ENCODE assay signal across 20 cellular contexts in the genomic region with DNA sequence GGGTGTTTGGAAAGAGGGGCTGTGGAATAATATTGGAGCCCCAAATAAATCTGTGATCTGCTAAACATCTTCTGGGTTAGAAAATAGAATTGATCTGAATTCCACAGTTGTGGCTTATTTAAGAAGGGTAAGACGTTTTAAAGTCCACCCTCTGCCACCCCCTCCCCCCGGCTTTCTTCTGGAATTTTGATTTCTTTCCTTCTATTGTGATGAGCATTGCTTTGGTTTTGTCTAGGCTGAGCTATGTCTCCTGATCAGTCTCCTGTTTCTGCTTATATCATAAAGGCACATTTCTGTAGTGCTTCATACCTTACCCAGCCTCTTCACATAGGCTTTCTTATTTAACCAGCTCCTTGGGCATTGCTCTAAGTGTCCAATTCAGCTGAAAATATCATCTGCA.
DNase-seq lines count a peak whose midpoint lies in the region; ATAC-seq, FAIRE-seq and TF ChIP-seq lines count a peak whose summit lies in the region.
"Had no signal": no experiment of that assay in that cellular context is flagged by ENCODE, and none has a peak within 500 bp of the region (broad histone marks: within the 10 kb centered on the region; RNA-seq: fewer than 3 reads in every experiment).

No MANE protein-coding gene starts in this region.

- H3K27ac ChIP-seq in breast epithelium (peak overlapping the region in 1 of 2 donors; percentile 20), K562 (ENCODE audit: extremely low read depth, low read depth, low read length) (peak overlapping the region; percentile 64; the same call in 1 of the 3 replicates), mesenchymal stem cell (ENCODE audit: low read length, poor library complexity, severe bottlenecking) (no peak overlapping the region), thyroid gland (peak overlapping the region; percentile 40 to 49 (median 40))
- H3K27ac ChIP-seq: SJCRH30 had no signal

- no peaks in the 10 kb centered on the region for H3K79me1 ChIP-seq in mesenchymal stem cell (replicated peaks; ENCODE audit: low read length, poor library complexity, severe bottlenecking)

- H3K79me2 ChIP-seq in K562 (ENCODE audit: control insufficient read depth, insufficient read depth, low read length) = no peaks in the 10 kb centered on the region

- peak overlapping the region; percentile 64 for H4K91ac ChIP-seq in mesenchymal stem cell (ENCODE audit: low read length)

- intact Hi-C loops in MCF 10A (cut with micrococcal nuclease) = no loop called here
- intact Hi-C loops in breast epithelium (cut with DNase I; ENCODE audit: low total_unique reads) = no loop called here
- intact Hi-C loops in K562 (cut with micrococcal nuclease) = loop anchor here (5.0 kb wide), 1 partner anchor 78 kb away; a partner anchor contains a TSS
- intact Hi-C loops in thyroid gland (cut with DNase I) = loop anchor here (10.0 kb wide), 1 partner anchor 55 kb away; no protein-coding TSS in a partner anchor

- no peak for DNase-seq in MCF 10A (ENCODE audit: unreplicated experiment)
- no peak for DNase-seq in breast epithelium (ENCODE audit: low spot score in 2 of 2)
- DNase-seq in K562 (ENCODE audit: extremely low read depth in 1 of 4, low spot score in 3 of 4) = no peak
- DNase-seq in mesenchymal stem cell = no peak
- DNase-seq in thyroid gland = no peak
- no peak for DNase-seq in NCI-H748 (lab: John Stamatoyannopoulos, UW; ENCODE audit: unreplicated experiment)
- DNase-seq in NCI-H526 treated with DMSO at 0.1 percent for 48 hours (lab: John Stamatoyannopoulos, UW) = no peak
- DNase-seq: caudate nucleus; effector CD4-positive, alpha-beta T cell; NCI-H1436 treated with DMSO at 0.1 percent for 48 hours; NCI-H2171 treated with DMSO at 0.1 percent for 48 hours; SJCRH30; T-helper 9 cell had no signal

- H3K4me3 ChIP-seq in breast epithelium (no peak overlapping the region), K562 (no peak overlapping the region), mesenchymal stem cell (ENCODE audit: insufficient read depth in 1 of 2, low read depth in 1 of 2, low read length in 2 of 2) (no peak overlapping the region), thyroid gland (replicated peaks in 1 of 3) (no peak overlapping the region)
- H3K4me3 ChIP-seq: HAP-1, sigmoid colon, SJCRH30 had no signal

- BruUV-seq in MCF 10A (replicated peaks; lab: Mats Ljungman, UMichigan) = no TSS peak
- no TSS peak for BruUV-seq in K562 (replicated peaks; lab: Mats Ljungman, UMichigan)

- H3K27ac Mint-ChIP-seq in MCF 10A (ENCODE audit: low read depth, unreplicated experiment) = peak overlapping the region; percentile 90
- H3K27ac Mint-ChIP-seq: activated T-helper 1 cell treated with anti-CD3 and anti-CD28 coated beads, Interleukin-12 subunit alpha, Interleukin-12 subunit beta, Interleukin-2, Interleukin-4 antibody, amounts not matched to agents 30 ng/mL and 10 ng/mL and 1 ng/mL, durations not matched to agents 14 hours and 24 hours and 36 hours had no signal

- H3K23ac ChIP-seq in mesenchymal stem cell (ENCODE audit: low read length in 2 of 2) = no peak overlapping the region

- no peak overlapping the region for H3K14ac ChIP-seq in mesenchymal stem cell (ENCODE audit: low read length in 2 of 2)

- no peak overlapping the region for H2BK120ac ChIP-seq in mesenchymal stem cell (ENCODE audit: low read depth, low read length)

- H2BK15ac ChIP-seq in mesenchymal stem cell (ENCODE audit: low read depth, poor library complexity, severe bottlenecking) = peak overlapping the region; percentile 40

- H3K4me1 ChIP-seq in breast epithelium (peaks cover 0 to 7% of the 10 kb centered on the region in 2 donors), K562 (replicated peaks in 1 of 2; ENCODE audit: control insufficient read depth in 2 of 2, insufficient read depth in 2 of 2, low read length in 2 of 2) (peaks cover 10 to 39% of the 10 kb centered on the region in 2 experiments), mesenchymal stem cell (ENCODE audit: control insufficient read depth, insufficient read depth, low read depth, low read length) (peaks cover 6% of the 10 kb centered on the region), thyroid gland (peaks cover 41 to 44% of the 10 kb centered on the region in 2 donors)
- H3K4me1 ChIP-seq: HAP-1 had no signal

- peak overlapping the region; percentile 41 to 70 for H3K18ac ChIP-seq in mesenchymal stem cell (ENCODE audit: low read depth in 1 of 2, low read length in 2 of 2)

- 42% methylated on average over 2 of the region's 2 CpGs for WGBS in K562 (ENCODE audit: insufficient coverage, low coverage, missing lambda C conversion rate)
- no CpG with 5 or more reads among the region's 2 CpGs for WGBS in mesenchymal stem cell
- WGBS in thyroid gland, 2 donors = 62 to 70% methylated on average over 2 of the region's 2 CpGs

- no peak overlapping the region for H3K4ac ChIP-seq in mesenchymal stem cell (ENCODE audit: low read depth in 1 of 2, low read length in 2 of 2)

- H3K27me3 Mint-ChIP-seq in MCF 10A (ENCODE audit: insufficient read depth, unreplicated experiment) = no peaks in the 10 kb centered on the region

- no peak overlapping the region for H2BK5ac ChIP-seq in mesenchymal stem cell (ENCODE audit: low read depth, low read length, poor library complexity, severe bottlenecking)

- H3K4me3 Mint-ChIP-seq in MCF 10A (ENCODE audit: unreplicated experiment) = no peak overlapping the region
- H3K4me3 Mint-ChIP-seq: activated T-helper 1 cell treated with anti-CD3 and anti-CD28 coated beads, Interleukin-12 subunit alpha, Interleukin-12 subunit beta, Interleukin-2, Interleukin-4 antibody, amounts not matched to agents 30 ng/mL and 10 ng/mL and 1 ng/mL, durations not matched to agents 14 hours and 24 hours and 36 hours had no signal

- no peaks in the 10 kb centered on the region for H3K36me3 Mint-ChIP-seq in MCF 10A (ENCODE audit: insufficient read depth, unreplicated experiment)

- H2AFZ ChIP-seq in K562 (ENCODE audit: low read depth, low read length) (peak overlapping the region; percentile 87; the same call in 1 of the 2 replicates), mesenchymal stem cell (ENCODE audit: low read depth, low read length) (no peak overlapping the region)

- H3K36me3 ChIP-seq in breast epithelium (no peaks in the 10 kb centered on the region), K562 (ENCODE audit: control insufficient read depth, insufficient read depth, low read length) (no peaks in the 10 kb centered on the region), mesenchymal stem cell (ENCODE audit: control insufficient read depth in 1 of 2, insufficient read depth in 2 of 2, low read depth in 1 of 2, low read length in 2 of 2) (no peaks in the 10 kb centered on the region), thyroid gland (no peaks in the 10 kb centered on the region)
- H3K36me3 ChIP-seq: HAP-1, sigmoid colon, SJCRH30 had no signal

- H3K4me1 Mint-ChIP-seq in MCF 10A (ENCODE audit: insufficient read depth, unreplicated experiment) = peaks cover 64% of the 10 kb centered on the region

- POLR2A ChIA-PET in MCF 10A (lab: Yijun Ruan, JAX) = interaction anchor here (0.6 to 4.8 kb wide), 15 partner anchors 8 to 226 kb away, joined by 3 to 38 read pairs (median 6); no protein-coding TSS in a partner anchor
- POLR2A ChIA-PET in K562 (lab: Yijun Ruan, JAX) = no interaction called here

- H3K9ac ChIP-seq in K562 (ENCODE audit: insufficient read depth in 1 of 2, low read depth in 2 of 2, low read length in 2 of 2) (no peak overlapping the region), mesenchymal stem cell (ENCODE audit: low read length) (no peak overlapping the region)

- no peak overlapping the region for H4K8ac ChIP-seq in mesenchymal stem cell (ENCODE audit: low read length)

- in situ Hi-C loops in K562 (cut with MboI) = no loop called here

- CTCF ChIA-PET in MCF 10A (lab: Yijun Ruan, JAX) (interaction anchor here (0.5 to 0.6 kb wide), 2 partner anchors 10 to 22 kb away, joined by 3 to 5 read pairs; no protein-coding TSS in a partner anchor), K562 (lab: Yijun Ruan, JAX; ENCODE audit: low intra/inter-chr PET ratio) (no interaction called here)

- no peaks in the 10 kb centered on the region for H4K20me1 ChIP-seq in K562 (replicated peaks; ENCODE audit: control insufficient read depth, insufficient read depth, low read length)

- H2AK5ac ChIP-seq in mesenchymal stem cell (ENCODE audit: low read length, severe bottlenecking) = no peak overlapping the region

- no peaks in the 10 kb centered on the region for H3K9me1 ChIP-seq in K562 (ENCODE audit: control insufficient read depth, insufficient read depth, low read length)

- TF ChIP-seq POLR2A in breast epithelium (IDR thresholded peaks at IDR 0.05) = no peak
- no peak for TF ChIP-seq POLR2A in K562 (conservative IDR thresholded peaks at IDR 0.05)
- TF ChIP-seq POLR2A in thyroid gland (IDR thresholded peaks at IDR 0.05) = no peak

- no peak for TF ChIP-seq CTCF in MCF 10A (IDR thresholded peaks at IDR 0.05; ENCODE audit: unreplicated experiment)
- no peak for TF ChIP-seq CTCF in breast epithelium (IDR thresholded peaks at IDR 0.05)
- TF ChIP-seq CTCF in K562 (IDR thresholded peaks at IDR 0.05 in 2 of 3, conservative IDR thresholded peaks at IDR 0.05 in 1 of 3; ENCODE audit: insufficient read depth in 2 of 3, low read depth in 1 of 3, low read length in 3 of 3) = no peak
- TF ChIP-seq CTCF in thyroid gland (IDR thresholded peaks at IDR 0.05) = no peak

- TF ChIP-seq EP300 in K562 (IDR thresholded peaks at IDR 0.05; ENCODE audit: low read length) = no peak

- ATAC-seq in K562 = peak; percentile 31
- no peak for ATAC-seq in activated CD4-positive, CD25-positive, alpha-beta regulatory T cell treated with anti-CD3 and anti-CD28 coated beads, Interleukin-2, amount 50 U/mL, for 24 hours
- ATAC-seq: HepG2 had no signal

- no peaks in the 10 kb centered on the region for H3K9me3 ChIP-seq in breast epithelium
- no peaks in the 10 kb centered on the region for H3K9me3 ChIP-seq in K562 (replicated peaks; ENCODE audit: control insufficient read depth, insufficient read depth, low read depth, low read length)
- H3K9me3 ChIP-seq in mesenchymal stem cell (ENCODE audit: control insufficient read depth, low read length) = no peaks in the 10 kb centered on the region
- no peaks in the 10 kb centered on the region for H3K9me3 ChIP-seq in thyroid gland
- H3K9me3 ChIP-seq: HAP-1, sigmoid colon, SJCRH30 had no signal

- H3K9me3 Mint-ChIP-seq in MCF 10A (ENCODE audit: unreplicated experiment) = no peaks in the 10 kb centered on the region
- H3K9me3 Mint-ChIP-seq: activated T-helper 1 cell treated with anti-CD3 and anti-CD28 coated beads, Interleukin-12 subunit alpha, Interleukin-12 subunit beta, Interleukin-2, Interleukin-4 antibody, amounts not matched to agents 30 ng/mL and 10 ng/mL and 1 ng/mL, durations not matched to agents 14 hours and 24 hours and 36 hours had no signal

- no peak for TF ChIP-seq RAD21 in K562 (CRISPR knock-in tag; conservative IDR thresholded peaks at IDR 0.05 in 1 of 2, IDR thresholded peaks at IDR 0.05 in 1 of 2)

- H3K27me3 ChIP-seq in breast epithelium = no peaks in the 10 kb centered on the region
- no peaks in the 10 kb centered on the region for H3K27me3 ChIP-seq in K562 (ENCODE audit: control insufficient read depth in 2 of 2, insufficient read depth in 2 of 2, low read length in 2 of 2)
- H3K27me3 ChIP-seq in mesenchymal stem cell (ENCODE audit: control insufficient read depth in 1 of 2, insufficient read depth in 1 of 2, low read length in 2 of 2) = no peaks in the 10 kb centered on the region
- no peaks in the 10 kb centered on the region for H3K27me3 ChIP-seq in thyroid gland
- H3K27me3 ChIP-seq: sigmoid colon, SJCRH30 had no signal

- H3K4me2 ChIP-seq in K562 (ENCODE audit: insufficient read depth, low read length) (peak overlapping the region; percentile 76; the same call in 1 of the 2 replicates), mesenchymal stem cell (ENCODE audit: low read length, poor library complexity, severe bottlenecking) (no peak overlapping the region)

- FAIRE-seq in K562 (lab: Jason Lieb, UNC) = no peak
- FAIRE-seq: GM12891, GM19239, HepG2 had no signal

- H2BK12ac ChIP-seq in mesenchymal stem cell (ENCODE audit: low read length in 2 of 2) = no peak overlapping the region

Comparison
In these comparisons a context has a peak if more than half of its experiments do, and no peak if none do; other contexts are left out.
1. intact Hi-C loops: an anchor here in K562 (5.0 kb wide) and thyroid gland (10.0 kb wide); none called in MCF 10A and breast epithelium.